9 cellular contexts compared by ENCODE assay signal in the genomic region with DNA sequence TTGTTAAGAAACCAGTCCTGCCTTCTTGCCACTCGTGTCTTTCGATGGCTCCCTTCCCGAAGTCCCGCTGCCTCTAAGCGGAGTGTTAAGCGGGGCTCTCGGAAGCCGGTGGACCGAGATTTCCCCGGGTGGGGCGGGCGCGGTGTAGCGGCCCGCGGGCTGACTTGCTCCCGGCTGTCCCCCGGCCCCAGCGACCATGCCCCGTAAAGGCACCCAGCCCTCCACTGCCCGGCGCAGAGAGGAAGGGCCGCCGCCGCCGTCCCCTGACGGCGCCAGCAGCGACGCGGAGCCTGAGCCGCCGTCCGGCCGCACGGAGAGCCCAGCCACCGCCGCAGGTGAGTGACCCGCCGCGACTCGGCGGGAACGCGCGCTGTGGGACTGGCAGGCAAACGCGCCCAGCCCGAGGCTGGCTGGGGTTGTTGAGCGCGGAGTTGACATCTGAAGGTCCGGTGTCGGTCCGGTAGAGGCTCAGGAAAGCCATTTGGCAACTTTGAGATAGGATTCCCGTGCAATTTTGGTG. TPM values are rescaled to one million over a fixed set of nuclear protein-coding genes. Genes with fewer than 3 reads are reported as not detected.
DNase-seq lines count a peak whose midpoint lies in the region; ATAC-seq, FAIRE-seq and TF ChIP-seq lines count a peak whose summit lies in the region.
"Had no signal": no experiment of that assay in that cellular context is flagged by ENCODE, and none has a peak within 500 bp of the region (broad histone marks: within the 10 kb centered on the region; RNA-seq: fewer than 3 reads in every experiment).

No MANE protein-coding gene starts in this region.

- ATAC-seq in GM19324 (IDR thresholded peaks at IDR 0.05; ENCODE audit: low FRiP score, unreplicated experiment) (peak; percentile 35), HepG2 (peak; percentile 59)

- TF ChIP-seq POLR2A in HepG2 (IDR thresholded peaks at IDR 0.05; ENCODE audit: insufficient read depth in 1 of 2, low read depth in 2 of 2, low read length in 2 of 2), result no peak

- TF ChIP-seq RAD21 in HepG2 (CRISPR knock-in tag; IDR thresholded peaks at IDR 0.05), result no peak; the same call in 1 of the 2 replicates

- no peak overlapping the region for H2AFZ ChIP-seq in HepG2 (ENCODE audit: low read length)

- peak overlapping the region; percentile 75 for H3K4me2 ChIP-seq in HepG2 (ENCODE audit: low read depth, low read length)

- peak overlapping the region; percentile 89 for H3K4me3 ChIP-seq in SJCRH30
- H3K4me3 ChIP-seq in cardiac fibroblast (replicated peaks in 1 of 2; ENCODE audit: low read depth in 2 of 2, low read length in 2 of 2), result peak overlapping the region; percentile 61 to 89
- H3K4me3 ChIP-seq in HepG2 (replicated peaks in 1 of 3; ENCODE audit: insufficient read depth in 1 of 3, low read depth in 2 of 3, low read length in 3 of 3), result peak overlapping the region; percentile 87 to 94 (median 94)

- H3K36me3 ChIP-seq in SJCRH30 (peaks cover 51% of the 10 kb centered on the region), HepG2 (replicated peaks in 1 of 2; ENCODE audit: control insufficient read depth in 1 of 2, insufficient read depth in 2 of 2, low read length in 2 of 2) (no peaks in the 10 kb centered on the region; a peak in 1 of 5 replicates)

- BruUV-seq in HepG2 (replicated peaks; lab: Mats Ljungman, UMichigan), result no TSS peak

- H3K27me3 ChIP-seq in SJCRH30 (no peaks in the 10 kb centered on the region), HepG2 (ENCODE audit: control insufficient read depth in 1 of 2, insufficient read depth in 2 of 2, low read length in 2 of 2) (no peaks in the 10 kb centered on the region; a peak in 1 of 5 replicates)

- in situ Hi-C loops in HepG2 (cut with HindIII; ENCODE audit: extremely low pct_ligation_motif_present, low pct_unique_long_range_greater_than_20kb), result loop anchor here (25.0 kb wide), 1 partner anchor 363 kb away; no protein-coding TSS in a partner anchor

- CTCF ChIA-PET in HepG2 (lab: Yijun Ruan, JAX; ENCODE audit: low intra/inter-chr PET ratio, low total read pairs), result no interaction called here

- TF ChIP-seq EP300 in HepG2 (IDR thresholded peaks at IDR 0.05; ENCODE audit: low read depth in 2 of 2, low read length in 2 of 2), result no peak
- no peak for TF ChIP-seq EP300 in HepG2 (CRISPR knock-in tag; IDR thresholded peaks at IDR 0.05; ENCODE audit: borderline replicate concordance)

- H3K9me3 ChIP-seq in SJCRH30 (replicated peaks) (no peaks in the 10 kb centered on the region), HepG2 (ENCODE audit: low read length) (no peaks in the 10 kb centered on the region)

- FAIRE-seq in HepG2 (lab: Jason Lieb, UNC), result no peak
- FAIRE-seq: GM18507 had no signal

- 0% methylated on average over 9 of the region's 55 CpGs for WGBS in HepG2 (ENCODE audit: low lambda C conversion rate)

- POLR2A ChIA-PET in HepG2 (lab: Yijun Ruan, JAX), result no interaction called here

- DNase-seq in SJCRH30 (peak; percentile 7 to 22), cardiac fibroblast (ENCODE audit: low read depth in 2 of 2) (no peak), HepG2 (ENCODE audit: low spot score) (no peak), foreskin melanocyte (no peak), AML-193 (lab: John Stamatoyannopoulos, UW) (no peak)
- DNase-seq in stimulated activated CD8-positive, alpha-beta memory T cell treated with anti-CD3 and anti-CD28 coated beads, Interleukin-7, amount 100 ng/mL, for 24 hours (ENCODE audit: low read depth), result peak; percentile 3

- H3K27ac ChIP-seq in 22Rv1 (peak overlapping the region; percentile 98), SJCRH30 (peak overlapping the region; percentile 98), HepG2 (ENCODE audit: extremely low read length, insufficient read depth, low read length) (peak overlapping the region; percentile 98)

- H3K79me2 ChIP-seq in HepG2 (ENCODE audit: insufficient read depth, low read length), result peaks cover 79% of the 10 kb centered on the region

- H3K9ac ChIP-seq in HepG2 (ENCODE audit: insufficient read depth, low read depth, low read length), result peak overlapping the region; percentile 96

- TF ChIP-seq CTCF in 22Rv1 (IDR thresholded peaks at IDR 0.05) (no peak), cardiac fibroblast (IDR thresholded peaks at IDR 0.05; ENCODE audit: low read depth, low read length) (no peak), HepG2 (CRISPR knock-in tag; IDR thresholded peaks at IDR 0.05) (no peak)

- intact Hi-C loops in HepG2 (cut with micrococcal nuclease; ENCODE audit: unreplicated experiment), result loop anchor here (2.0 kb wide), 1 partner anchor 48 kb away; the partner anchor contains the start of gene TRIM59

- H3K4me1 ChIP-seq in SJCRH30 (peaks cover 10% of the 10 kb centered on the region), HepG2 (ENCODE audit: insufficient read depth, low read length) (peaks cover 37% of the 10 kb centered on the region)

- peaks cover 9% of the 10 kb centered on the region; the same call in 1 of the 2 replicates for H4K20me1 ChIP-seq in HepG2 (ENCODE audit: insufficient read depth, low read length)

RNA-seq across cellular contexts. Expression of gene SMC4, which starts 1.2 kb away (rescaled TPM):
- total RNA-seq in SJCRH30 (2014; rRNA removed; shearing (Covaris generic)), result 275 and 316 TPM in 2 replicates
- 74.3 and 95.5 TPM in 2 replicates for total RNA-seq in HepG2 (2016; rRNA removed; fragmentation: Illumina TruSeq; extraction: Trizol)
- total RNA-seq in HepG2 (2016; cell fraction: cytosol; rRNA removed; fragmentation: Illumina TruSeq; extraction: Trizol; ENCODE audit: low read depth), result 17.3 and 21.1 TPM in 2 replicates
- total RNA-seq in HepG2 (2016; cell fraction: insoluble cytoplasmic fraction; rRNA removed; fragmentation: Illumina TruSeq; extraction: Trizol), result 73.4 and 93.4 TPM in 2 replicates
- total RNA-seq in HepG2 (2016; cell fraction: membrane; rRNA removed; fragmentation: Illumina TruSeq; extraction: Trizol), result 21.8 and 22.6 TPM in 2 replicates
- 146 and 159 TPM in 2 replicates for total RNA-seq in HepG2 (2016; cell fraction: nucleus; rRNA removed; fragmentation: Illumina TruSeq; extraction: Trizol)
- polyA plus RNA-seq in HepG2 (2011; rRNA removed), result 11.3 and 19.2 TPM in 2 replicates
- 7.0 and 7.5 TPM in 2 replicates for polyA plus RNA-seq in HepG2 (2011; cell fraction: cytosol; rRNA removed)
- 40.4 and 51.2 TPM in 2 replicates for polyA plus RNA-seq in HepG2 (2011; cell fraction: nucleus; rRNA removed)
- 24.6 and 42.3 TPM in 2 replicates for polyA plus RNA-seq in HepG2 (2012)
- 2.4 and 3.2 TPM in 2 replicates for polyA plus RNA-seq in HepG2 (2016; cell fraction: cytosol; fragmentation: Illumina TruSeq; extraction: Trizol; ENCODE audit: low read depth)
- 86.5 and 87.7 TPM in 2 replicates for polyA plus RNA-seq in HepG2 (2016; cell fraction: insoluble cytoplasmic fraction; fragmentation: Illumina TruSeq; extraction: Trizol; ENCODE audit: low read depth)
- polyA plus RNA-seq in HepG2 (2016; cell fraction: membrane; fragmentation: Illumina TruSeq; extraction: Trizol; ENCODE audit: low read depth), result 7.4 and 11.1 TPM in 2 replicates
- polyA plus RNA-seq in HepG2 (2016; cell fraction: nucleus; fragmentation: Illumina TruSeq; extraction: Trizol; ENCODE audit: insufficient read depth, low read depth), result 234 and 235 TPM in 2 replicates
- 13.1 and 61.1 TPM in 2 replicates for polyA minus RNA-seq in HepG2 (2011; rRNA and poly(A)+ RNA removed; ENCODE audit: low replicate concordance)
- 8.1 and 11.8 TPM in 2 replicates for polyA minus RNA-seq in HepG2 (2011; cell fraction: cytosol; rRNA and poly(A)+ RNA removed)
- 124 and 194 TPM in 2 replicates for polyA minus RNA-seq in HepG2 (2011; cell fraction: nucleus; rRNA and poly(A)+ RNA removed)

RNA-seq across cellular contexts. Expression of gene IFT80, which starts 1.7 kb away (rescaled TPM):
- 25.4 and 30.4 TPM in 2 replicates for total RNA-seq in SJCRH30 (2014; rRNA removed; shearing (Covaris generic))
- 15.7 and 21.4 TPM in 2 replicates for total RNA-seq in HepG2 (2016; rRNA removed; fragmentation: Illumina TruSeq; extraction: Trizol)
- total RNA-seq in HepG2 (2016; cell fraction: cytosol; rRNA removed; fragmentation: Illumina TruSeq; extraction: Trizol; ENCODE audit: low read depth), result 13.2 and 13.4 TPM in 2 replicates
- 18.4 and 19.8 TPM in 2 replicates for total RNA-seq in HepG2 (2016; cell fraction: insoluble cytoplasmic fraction; rRNA removed; fragmentation: Illumina TruSeq; extraction: Trizol)
- 11.8 and 13.7 TPM in 2 replicates for total RNA-seq in HepG2 (2016; cell fraction: membrane; rRNA removed; fragmentation: Illumina TruSeq; extraction: Trizol)
- 23.1 and 27.3 TPM in 2 replicates for total RNA-seq in HepG2 (2016; cell fraction: nucleus; rRNA removed; fragmentation: Illumina TruSeq; extraction: Trizol)
- 8.6 and 11.4 TPM in 2 replicates for polyA plus RNA-seq in HepG2 (2011; rRNA removed)
- 2.1 and 3.8 TPM in 2 replicates for polyA plus RNA-seq in HepG2 (2011; cell fraction: cytosol; rRNA removed)
- polyA plus RNA-seq in HepG2 (2011; cell fraction: nucleus; rRNA removed), result 14.1 and 16.0 TPM in 2 replicates
- 9.9 and 12.0 TPM in 2 replicates for polyA plus RNA-seq in HepG2 (2012)
- 0.86 and 0.87 TPM in 2 replicates for polyA plus RNA-seq in HepG2 (2016; cell fraction: cytosol; fragmentation: Illumina TruSeq; extraction: Trizol; ENCODE audit: low read depth)
- polyA plus RNA-seq in HepG2 (2016; cell fraction: insoluble cytoplasmic fraction; fragmentation: Illumina TruSeq; extraction: Trizol; ENCODE audit: low read depth), result 11.9 and 14.1 TPM in 2 replicates
- polyA plus RNA-seq in HepG2 (2016; cell fraction: membrane; fragmentation: Illumina TruSeq; extraction: Trizol; ENCODE audit: low read depth), result 3.3 and 3.9 TPM in 2 replicates
- 45.6 and 47.5 TPM in 2 replicates for polyA plus RNA-seq in HepG2 (2016; cell fraction: nucleus; fragmentation: Illumina TruSeq; extraction: Trizol; ENCODE audit: insufficient read depth, low read depth)
- polyA minus RNA-seq in HepG2 (2011; rRNA and poly(A)+ RNA removed; ENCODE audit: low replicate concordance), result 3.5 and 7.7 TPM in 2 replicates
- polyA minus RNA-seq in HepG2 (2011; cell fraction: cytosol; rRNA and poly(A)+ RNA removed), result 11.2 and 11.4 TPM in 2 replicates
- polyA minus RNA-seq in HepG2 (2011; cell fraction: nucleus; rRNA and poly(A)+ RNA removed), result 32.2 and 33.3 TPM in 2 replicates

RNA-seq across cellular contexts. Expression of gene TRIM59, which starts 48.9 kb away (rescaled TPM):
- total RNA-seq in SJCRH30 (2014; rRNA removed; shearing (Covaris generic)), result 39.1 and 39.9 TPM in 2 replicates
- 3.2 and 4.1 TPM in 2 replicates for total RNA-seq in HepG2 (2016; rRNA removed; fragmentation: Illumina TruSeq; extraction: Trizol)
- 0.62 and 0.91 TPM in 2 replicates for total RNA-seq in HepG2 (2016; cell fraction: cytosol; rRNA removed; fragmentation: Illumina TruSeq; extraction: Trizol; ENCODE audit: low read depth)
- 2.5 and 4.0 TPM in 2 replicates for total RNA-seq in HepG2 (2016; cell fraction: insoluble cytoplasmic fraction; rRNA removed; fragmentation: Illumina TruSeq; extraction: Trizol)
- 2.5 and 2.9 TPM in 2 replicates for total RNA-seq in HepG2 (2016; cell fraction: membrane; rRNA removed; fragmentation: Illumina TruSeq; extraction: Trizol)
- total RNA-seq in HepG2 (2016; cell fraction: nucleus; rRNA removed; fragmentation: Illumina TruSeq; extraction: Trizol), result 2.6 TPM in 2 replicates
- 0.91 and 1.3 TPM in 2 replicates for polyA plus RNA-seq in HepG2 (2011; rRNA removed)
- 0.40 and 0.79 TPM in 2 replicates for polyA plus RNA-seq in HepG2 (2011; cell fraction: cytosol; rRNA removed)
- 0.48 and 0.62 TPM in 2 replicates for polyA plus RNA-seq in HepG2 (2011; cell fraction: nucleus; rRNA removed)
- polyA plus RNA-seq in HepG2 (2012), result 0.97 and 1.5 TPM in 2 replicates
- 0.18 and 0.19 TPM in 2 replicates for polyA plus RNA-seq in HepG2 (2016; cell fraction: cytosol; fragmentation: Illumina TruSeq; extraction: Trizol; ENCODE audit: low read depth)
- 1.6 TPM in 2 replicates for polyA plus RNA-seq in HepG2 (2016; cell fraction: insoluble cytoplasmic fraction; fragmentation: Illumina TruSeq; extraction: Trizol; ENCODE audit: low read depth)
- polyA plus RNA-seq in HepG2 (2016; cell fraction: membrane; fragmentation: Illumina TruSeq; extraction: Trizol; ENCODE audit: low read depth), result 0.60 and 0.63 TPM in 2 replicates
- polyA plus RNA-seq in HepG2 (2016; cell fraction: nucleus; fragmentation: Illumina TruSeq; extraction: Trizol; ENCODE audit: insufficient read depth, low read depth), result 2.7 and 2.9 TPM in 2 replicates
- polyA minus RNA-seq in HepG2 (2011; rRNA and poly(A)+ RNA removed; ENCODE audit: low replicate concordance), result 0.92 and 2.9 TPM in 2 replicates
- 1.6 TPM in 2 replicates for polyA minus RNA-seq in HepG2 (2011; cell fraction: cytosol; rRNA and poly(A)+ RNA removed)
- polyA minus RNA-seq in HepG2 (2011; cell fraction: nucleus; rRNA and poly(A)+ RNA removed), result 2.1 and 3.1 TPM in 2 replicates

Comparison
In these comparisons a context has a peak if more than half of its experiments do, and no peak if none do; other contexts are left out.
1. DNase-seq: peak in SJCRH30 (2 of 2) and stimulated activated CD8-positive, alpha-beta memory T cell treated with anti-CD3 and anti-CD28 coated beads, Interleukin-7, amount 100 ng/mL, for 24 hours (single experiment); none in cardiac fibroblast (0 of 2), HepG2 (single experiment), foreskin melanocyte (single experiment) and AML-193 (0 of 2).
2. Peak in every context shown above with its lines, with median percentiles within 50 percentile points of each other: H3K27ac ChIP-seq and H3K4me3 ChIP-seq.